ENCODE assay signal across 31 cellular contexts in the genomic region with DNA sequence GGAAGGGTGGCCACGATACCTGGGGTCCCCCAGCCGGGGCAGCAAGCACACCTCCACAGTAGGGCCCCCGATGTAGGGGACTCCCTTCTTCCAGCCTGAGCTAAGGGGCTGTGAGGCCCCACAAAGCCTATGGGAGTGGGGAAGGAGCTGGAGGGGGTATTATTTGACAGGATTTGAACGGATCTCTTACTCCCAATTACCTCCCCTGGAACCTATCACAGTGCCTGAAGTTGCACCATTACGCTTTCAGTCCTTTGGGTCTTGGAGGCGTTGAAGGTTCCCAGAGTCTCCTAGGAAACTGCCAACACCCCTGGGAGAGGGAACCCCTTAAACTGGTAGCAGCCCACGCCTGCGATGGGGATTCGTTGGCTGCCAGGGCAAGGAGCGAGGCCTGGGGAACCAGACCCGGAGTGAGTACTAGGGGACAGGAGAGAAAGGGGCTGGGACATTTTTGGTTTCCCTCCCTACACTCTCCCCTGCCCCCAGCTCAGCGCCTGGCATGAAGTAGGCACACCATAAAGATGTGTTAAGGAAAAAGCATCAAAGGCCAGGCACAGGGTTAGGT. TPM values are rescaled to one million over a fixed set of nuclear protein-coding genes. Genes with fewer than 3 reads are reported as not detected.
DNase-seq lines count a peak whose midpoint lies in the region; ATAC-seq, FAIRE-seq and TF ChIP-seq lines count a peak whose summit lies in the region.
"Had no signal": no experiment of that assay in that cellular context is flagged by ENCODE, and none has a peak within 500 bp of the region (broad histone marks: within the 10 kb centered on the region; RNA-seq: fewer than 3 reads in every experiment).

No MANE protein-coding gene starts in this region.

- ATAC-seq in HepG2: no peak; the same call in 2 of the 3 replicates
- ATAC-seq in right lobe of liver: no peak
- ATAC-seq in WTC11: peak; percentile 15
- ATAC-seq: activated T-helper 17 cell treated with anti-CD3 and anti-CD28 coated beads, Interleukin-2, amount 50 U/mL, for 72 hours; esophagus mucosa; right cardiac atrium had no signal

- peaks cover 12% of the 10 kb centered on the region for H3K9me3 Mint-ChIP-seq in WTC11

- 36% methylated on average over 6 of the region's 12 CpGs for WGBS in HepG2 (ENCODE audit: low lambda C conversion rate)
- 19% methylated on average over 6 of the region's 12 CpGs for WGBS in right lobe of liver (ENCODE audit: insufficient coverage, low coverage, low lambda C conversion rate, missing lambda C conversion rate)

- no peak for TF ChIP-seq CTCF in HepG2 (CRISPR knock-in tag; IDR thresholded peaks at IDR 0.05)
- no peak for TF ChIP-seq CTCF in right lobe of liver (IDR thresholded peaks at IDR 0.05)
- no peak for TF ChIP-seq CTCF in WTC11 (IDR thresholded peaks at IDR 0.05)

- H3K27ac ChIP-seq in HepG2 (ENCODE audit: extremely low read length, insufficient read depth, low read length): no peak overlapping the region
- no peak overlapping the region for H3K27ac ChIP-seq in right lobe of liver
- H3K27ac ChIP-seq: BLaER1, GM23248, stomach, transverse colon, VCaP had no signal

- H3K36me3 ChIP-seq in HepG2 (replicated peaks in 1 of 2; ENCODE audit: control insufficient read depth in 1 of 2, insufficient read depth in 2 of 2, low read length in 2 of 2) (no peaks in the 10 kb centered on the region), right lobe of liver (no peaks in the 10 kb centered on the region), iPS-15b (ENCODE audit: control insufficient read depth, insufficient read depth, low read length) (no peaks in the 10 kb centered on the region)
- H3K36me3 ChIP-seq: BLaER1, stomach, transverse colon had no signal

- TF ChIP-seq RAD21 in HepG2 (CRISPR knock-in tag; IDR thresholded peaks at IDR 0.05): no peak

- POLR2A ChIA-PET in HepG2 (lab: Yijun Ruan, JAX): no interaction called here
- POLR2A ChIA-PET in WTC11 (lab: Charles Lee): interaction anchor here (1.0 kb wide), 1 partner anchor 53 kb away, joined by 3 read pairs; no protein-coding TSS in a partner anchor

- H3K9me3 ChIP-seq in HepG2 (ENCODE audit: low read length): no peaks in the 10 kb centered on the region
- H3K9me3 ChIP-seq in right lobe of liver: no peaks in the 10 kb centered on the region
- no peaks in the 10 kb centered on the region for H3K9me3 ChIP-seq in iPS-15b (ENCODE audit: control insufficient read depth, insufficient read depth, low read length)
- H3K9me3 ChIP-seq: Caco-2, transverse colon had no signal

- TF ChIP-seq POLR2A in HepG2 (IDR thresholded peaks at IDR 0.05; ENCODE audit: insufficient read depth in 1 of 2, low read depth in 2 of 2, low read length in 2 of 2) (no peak), right lobe of liver (IDR thresholded peaks at IDR 0.05) (no peak)

- H3K79me2 ChIP-seq in HepG2 (ENCODE audit: insufficient read depth, low read length): no peaks in the 10 kb centered on the region

- peaks cover 5% of the 10 kb centered on the region; the same call in 1 of the 2 replicates for H3K36me3 Mint-ChIP-seq in WTC11

- BruUV-seq in HepG2 (replicated peaks; lab: Mats Ljungman, UMichigan): no TSS peak

- H3K9ac ChIP-seq in HepG2 (ENCODE audit: insufficient read depth, low read depth, low read length): no peak overlapping the region
- peak overlapping the region; percentile 47 for H3K9ac ChIP-seq in iPS-15b (ENCODE audit: low read depth, low read length)
- H3K9ac ChIP-seq: BLaER1, GM23248 had no signal

- H3K27me3 ChIP-seq in HepG2 (ENCODE audit: control insufficient read depth in 1 of 2, insufficient read depth in 2 of 2, low read length in 2 of 2): peaks cover 2 to 28% of the 10 kb centered on the region in 2 experiments; a peak in 4 of 5 replicates
- peaks cover 0 to 3% of the 10 kb centered on the region in 2 donors for H3K27me3 ChIP-seq in right lobe of liver
- H3K27me3 ChIP-seq in iPS-15b (ENCODE audit: control insufficient read depth, insufficient read depth, low read length): peaks cover 10% of the 10 kb centered on the region
- H3K27me3 ChIP-seq: BLaER1 had no signal

- intact Hi-C loops in HepG2 (cut with micrococcal nuclease; ENCODE audit: unreplicated experiment): no loop called here
- intact Hi-C loops in right lobe of liver (cut with DNase I): no loop called here

- DNase-seq in HepG2 (ENCODE audit: low spot score) (no peak), right lobe of liver (no peak), WTC11 (ENCODE audit: low spot score) (peak; percentile 16), NCI-H524 (lab: John Stamatoyannopoulos, UW) (no peak), NCI-H1417 treated with DMSO at 0.1 percent for 48 hours (lab: John Stamatoyannopoulos, UW) (no peak)
- no peak for DNase-seq in stimulated activated CD4-positive, alpha-beta T cell treated with anti-CD3 and anti-CD28 coated beads, Interleukin-2, amount 100 ng/mL, for 24 hours
- DNase-seq in activated naive CD4-positive, alpha-beta T cell (lab: John Stamatoyannopoulos, UW): no peak
- DNase-seq: activated CD8-positive, alpha-beta memory T cell treated with anti-CD3 and anti-CD28 coated beads, Interleukin-2, amount 50 U/mL, for 4 hours; activated naive CD8-positive, alpha-beta T cell treated with anti-CD3 and anti-CD28 coated beads, Interleukin-2, amount 10 ng/mL, durations not matched to agents 7 days and 5 days; Caco-2; DND-41; effector CD8-positive, alpha-beta T cell; GM23248; KG1; left colon; mesenchymal stem cell; MV-4-11; NCI-H187 treated with DMSO at 0.1 percent for 48 hours; right cardiac atrium; stomach; T-helper 2 cell; transverse colon had no signal

- H3K4me3 Mint-ChIP-seq in WTC11: peak overlapping the region; percentile 64
- H3K4me3 Mint-ChIP-seq: activated naive CD8-positive, alpha-beta T cell treated with anti-CD3 and anti-CD28 coated beads, Interleukin-2, amount 10 ng/mL, durations not matched to agents 7 days and 5 days; activated T-helper 17 cell treated with anti-CD3 and anti-CD28 coated beads, Interleukin-2, amount 50 U/mL, for 72 hours had no signal

- no peak overlapping the region for H2AFZ ChIP-seq in HepG2 (ENCODE audit: low read length)
- H2AFZ ChIP-seq: GM23248 had no signal

- in situ Hi-C loops in HepG2 (cut with HindIII; ENCODE audit: extremely low pct_ligation_motif_present, low pct_unique_long_range_greater_than_20kb): no loop called here

- 0 out of 2 replicates have a peak overlapping the region, but pooled peaks have one; percentile 2 for H3K4me2 ChIP-seq in HepG2 (ENCODE audit: low read depth, low read length)
- H3K4me2 ChIP-seq: BLaER1 had no signal

- H3K27ac Mint-ChIP-seq in WTC11: no peak overlapping the region
- H3K27ac Mint-ChIP-seq: activated naive CD8-positive, alpha-beta T cell treated with anti-CD3 and anti-CD28 coated beads, Interleukin-2, amount 10 ng/mL, durations not matched to agents 7 days and 5 days; activated T-helper 17 cell treated with anti-CD3 and anti-CD28 coated beads, Interleukin-2, amount 50 U/mL, for 72 hours had no signal

- peaks cover 30% of the 10 kb centered on the region for H3K4me1 Mint-ChIP-seq in WTC11

- no peaks in the 10 kb centered on the region for H4K20me1 ChIP-seq in HepG2 (ENCODE audit: insufficient read depth, low read length)
- H4K20me1 ChIP-seq: BLaER1 had no signal

- TF ChIP-seq EP300 in HepG2 (IDR thresholded peaks at IDR 0.05; ENCODE audit: low read depth in 2 of 2, low read length in 2 of 2) (no peak), HepG2 (CRISPR knock-in tag; IDR thresholded peaks at IDR 0.05; ENCODE audit: borderline replicate concordance) (no peak)

- CTCF ChIA-PET in HepG2 (lab: Yijun Ruan, JAX; ENCODE audit: low intra/inter-chr PET ratio, low total read pairs): no interaction called here
- CTCF ChIA-PET in WTC11 (lab: Charles Lee): interaction anchor here (2.8 kb wide), 1 partner anchor 173 kb away, joined by 15 read pairs; no protein-coding TSS in a partner anchor

- H3K4me3 ChIP-seq in HepG2 (replicated peaks in 1 of 3; ENCODE audit: insufficient read depth in 1 of 3, low read depth in 2 of 3, low read length in 3 of 3) (peak overlapping the region in 1 of 3 experiments; percentile 33; a peak in 1 of 6 replicates), right lobe of liver (no peak overlapping the region), iPS-15b (ENCODE audit: low read depth, low read length) (peak overlapping the region; percentile 84)
- H3K4me3 ChIP-seq: BLaER1, GM23248 had no signal

- no peak for FAIRE-seq in HepG2 (lab: Jason Lieb, UNC)
- FAIRE-seq: frontal cortex, RCC 7860 had no signal

- H3K4me1 ChIP-seq in HepG2 (ENCODE audit: insufficient read depth, low read length) (no peaks in the 10 kb centered on the region), right lobe of liver (no peaks in the 10 kb centered on the region), iPS-15b (ENCODE audit: control insufficient read depth, insufficient read depth, low read length) (peaks cover 3% of the 10 kb centered on the region)
- H3K4me1 ChIP-seq: BLaER1, Caco-2, transverse colon had no signal

- H3K27me3 Mint-ChIP-seq in WTC11 (ENCODE audit: low read depth): peaks cover 41% of the 10 kb centered on the region

TF ChIP-seq in WTC11, 78 proteins besides CTCF, POLR2A, EP300 and RAD21 (continues in another document):
- no peak for TF ChIP-seq TEAD4 (CRISPR knock-in tag; IDR thresholded peaks at IDR 0.05)

RNA-seq across cellular contexts. Expression of gene LHFPL4, which starts 0.4 kb away (rescaled TPM):
- total RNA-seq in HepG2 (2016; rRNA removed; fragmentation: Illumina TruSeq; extraction: Trizol) (0.02 TPM in 1 of 2 replicates, not detected in the other), right lobe of liver (under 1 TPM in 1 of 6 experiments, not detected in 5; 0.07 TPM), WTC11 (2021) (18.9 to 26.8 TPM (median 24.4 TPM) in 3 replicates)
- not detected in 2 replicates for total RNA-seq in HepG2 (2016; cell fraction: cytosol; rRNA removed; fragmentation: Illumina TruSeq; extraction: Trizol; ENCODE audit: low read depth)
- 0.04 TPM in 1 of 2 replicates, not detected in the other for total RNA-seq in HepG2 (2016; cell fraction: insoluble cytoplasmic fraction; rRNA removed; fragmentation: Illumina TruSeq; extraction: Trizol)
- 0.03 TPM in 1 of 2 replicates, not detected in the other for total RNA-seq in HepG2 (2016; cell fraction: membrane; rRNA removed; fragmentation: Illumina TruSeq; extraction: Trizol)
- total RNA-seq in HepG2 (2016; cell fraction: nucleus; rRNA removed; fragmentation: Illumina TruSeq; extraction: Trizol): not detected in 2 replicates
- 0.03 and 0.05 TPM in 2 replicates for polyA plus RNA-seq in HepG2 (2011; rRNA removed)
- 0.03 TPM in 2 replicates for polyA plus RNA-seq in HepG2 (2011; cell fraction: cytosol; rRNA removed)
- 0.08 and 0.09 TPM in 2 replicates for polyA plus RNA-seq in HepG2 (2011; cell fraction: nucleus; rRNA removed)
- polyA plus RNA-seq in HepG2 (2012): 0.05 TPM in 2 replicates
- polyA plus RNA-seq in HepG2 (2016; cell fraction: cytosol; fragmentation: Illumina TruSeq; extraction: Trizol; ENCODE audit: low read depth): not detected in 2 replicates
- not detected in 2 replicates for polyA plus RNA-seq in HepG2 (2016; cell fraction: insoluble cytoplasmic fraction; fragmentation: Illumina TruSeq; extraction: Trizol; ENCODE audit: low read depth)
- polyA plus RNA-seq in HepG2 (2016; cell fraction: membrane; fragmentation: Illumina TruSeq; extraction: Trizol; ENCODE audit: low read depth): not detected in 2 replicates
- polyA plus RNA-seq in HepG2 (2016; cell fraction: nucleus; fragmentation: Illumina TruSeq; extraction: Trizol; ENCODE audit: insufficient read depth, low read depth): not detected in 2 replicates
- 0.04 TPM in 1 of 2 replicates, not detected in the other for polyA minus RNA-seq in HepG2 (2011; rRNA and poly(A)+ RNA removed; ENCODE audit: low replicate concordance)
- polyA minus RNA-seq in HepG2 (2011; cell fraction: cytosol; rRNA and poly(A)+ RNA removed): 0.10 TPM in 1 of 2 replicates, not detected in the other
- polyA minus RNA-seq in HepG2 (2011; cell fraction: nucleus; rRNA and poly(A)+ RNA removed): 0.12 TPM in 1 of 2 replicates, not detected in the other
- total RNA-seq: A673; activated naive CD8-positive, alpha-beta T cell treated with anti-CD3 and anti-CD28 coated beads, Interleukin-2, amount 10 ng/mL, durations not matched to agents 7 days and 5 days; activated T-helper 17 cell treated with anti-CD3 and anti-CD28 coated beads, Interleukin-2, amount 50 U/mL, for 72 hours; Caco-2; esophagus mucosa; GM23248; osteocyte; right cardiac atrium had no signal

Comparison
In these comparisons a context has a peak if more than half of its experiments do, and no peak if none do; other contexts are left out.
1. RNA of gene LHFPL4, which starts 0.4 kb away (total RNA-seq): 18.9 to 26.8 TPM in WTC11; 0.02 to 0.04 TPM in HepG2 and 0.07 TPM in right lobe of liver; every median in the first group is over 10 times any median in the second.